Comparison of ENCODE assay signal across 24 cellular contexts in the genomic region with DNA sequence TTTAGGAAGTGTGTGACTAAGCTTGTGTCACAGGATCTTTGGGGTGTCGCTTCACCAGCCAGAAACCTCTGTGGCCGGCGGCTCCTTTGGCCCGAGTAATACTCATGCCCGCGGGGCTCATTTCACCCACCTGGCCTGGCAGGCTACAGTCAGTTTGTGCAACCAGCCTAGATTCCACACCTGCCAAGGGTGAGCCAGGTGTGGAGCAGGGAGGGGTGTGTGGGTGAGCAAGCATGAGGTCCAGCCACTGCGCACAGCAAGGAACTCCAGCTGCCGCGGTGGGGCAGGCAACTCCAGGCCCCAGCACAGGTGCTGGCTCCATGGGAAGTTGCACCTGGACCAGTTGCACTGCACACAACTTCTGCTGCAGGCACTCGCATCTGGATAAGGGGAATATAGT.
"Had no signal": no experiment of that assay in that cellular context is flagged by ENCODE, and none has a peak within 500 bp of the region (broad histone marks: within the 10 kb centered on the region; RNA-seq: fewer than 3 reads in every experiment).

No MANE protein-coding gene starts in this region.

- H3K36me3 Mint-ChIP-seq: immature natural killer cell; naive B cell; stimulated activated naive B cell treated with anti-CD40 and anti-IgM and Interleukin-4, amounts not matched to agents 10 μg/mL and 1 μg/mL and 100 μg/mL, for 72 hours had no signal

- H3K9me3 ChIP-seq: prostate gland, right lobe of liver, testis, tibial nerve had no signal

- H3K4me3 ChIP-seq: coronary artery, lung, prostate gland, right lobe of liver, spleen, testis, tibial nerve had no signal

- H3K4me1 Mint-ChIP-seq: endodermal cell; immature natural killer cell; naive B cell; nephron; stimulated activated naive B cell treated with anti-CD40 and anti-IgM and Interleukin-4, amounts not matched to agents 10 μg/mL and 1 μg/mL and 100 μg/mL, for 72 hours; stimulated activated naive CD8-positive, alpha-beta T cell treated with anti-CD3 and anti-CD28 coated beads, Interleukin-15, amount 100 ng/mL, for 72 hours had no signal

- H3K36me3 ChIP-seq: prostate gland, right lobe of liver, spleen, tibial nerve had no signal

- H2AFZ ChIP-seq: parathyroid adenoma had no signal

- DNase-seq: effector CD4-positive, alpha-beta T cell; endodermal cell; erythroblast; foreskin keratinocyte; immature natural killer cell; left ventricle myocardium superior; mesenchymal stem cell; naive B cell; spleen; stimulated activated CD4-positive, alpha-beta T cell treated with anti-CD3 and anti-CD28 coated beads, Interleukin-15, amount 100 ng/mL, for 24 hours; stimulated activated CD4-positive, alpha-beta T cell treated with anti-CD3 and anti-CD28 coated beads, Interleukin-1b, Interleukin-23, amount 100 ng/mL, for 48 hours; stimulated activated CD4-positive, alpha-beta T cell treated with anti-CD3 and anti-CD28 coated beads, Interleukin-4, amount 100 ng/mL, for 24 hours; stimulated activated naive B cell treated with anti-CD40 and anti-IgM and Interleukin-4, amounts not matched to agents 10 μg/mL and 1 μg/mL and 100 μg/mL, for 72 hours; stimulated activated naive CD8-positive, alpha-beta T cell treated with anti-CD3 and anti-CD28 coated beads, Interleukin-15, amount 100 ng/mL, for 72 hours; testis had no signal

- H3K9ac ChIP-seq: parathyroid adenoma had no signal

- H3K27ac Mint-ChIP-seq: endodermal cell; immature natural killer cell; naive B cell; nephron; stimulated activated naive B cell treated with anti-CD40 and anti-IgM and Interleukin-4, amounts not matched to agents 10 μg/mL and 1 μg/mL and 100 μg/mL, for 72 hours; stimulated activated naive CD8-positive, alpha-beta T cell treated with anti-CD3 and anti-CD28 coated beads, Interleukin-15, amount 100 ng/mL, for 72 hours had no signal

- H3K27ac ChIP-seq: coronary artery, foreskin keratinocyte, parathyroid adenoma, prostate gland, right lobe of liver, spleen, testis, tibial nerve had no signal

- H3K27me3 ChIP-seq: foreskin keratinocyte, right lobe of liver, spleen, testis, tibial nerve had no signal

- H3K4me1 ChIP-seq: foreskin keratinocyte, parathyroid adenoma, prostate gland, right lobe of liver, spleen, testis, tibial nerve had no signal

- H3K9me3 Mint-ChIP-seq: endodermal cell; nephron; stimulated activated naive B cell treated with anti-CD40 and anti-IgM and Interleukin-4, amounts not matched to agents 10 μg/mL and 1 μg/mL and 100 μg/mL, for 72 hours; stimulated activated naive CD8-positive, alpha-beta T cell treated with anti-CD3 and anti-CD28 coated beads, Interleukin-15, amount 100 ng/mL, for 72 hours had no signal

- H3K79me2 ChIP-seq: parathyroid adenoma had no signal

- H3K27me3 Mint-ChIP-seq: naive B cell; stimulated activated naive B cell treated with anti-CD40 and anti-IgM and Interleukin-4, amounts not matched to agents 10 μg/mL and 1 μg/mL and 100 μg/mL, for 72 hours; stimulated activated naive CD8-positive, alpha-beta T cell treated with anti-CD3 and anti-CD28 coated beads, Interleukin-15, amount 100 ng/mL, for 72 hours had no signal

- FAIRE-seq: endothelial cell of umbilical vein, keratinocyte had no signal

- H3K4me3 Mint-ChIP-seq: endodermal cell; immature natural killer cell; naive B cell; nephron; stimulated activated naive B cell treated with anti-CD40 and anti-IgM and Interleukin-4, amounts not matched to agents 10 μg/mL and 1 μg/mL and 100 μg/mL, for 72 hours; stimulated activated naive CD8-positive, alpha-beta T cell treated with anti-CD3 and anti-CD28 coated beads, Interleukin-15, amount 100 ng/mL, for 72 hours had no signal

- ATAC-seq: foreskin keratinocyte; left ventricle myocardium superior; right lobe of liver; stimulated activated naive B cell treated with anti-CD40 and anti-IgM and Interleukin-4, amounts not matched to agents 10 μg/mL and 1 μg/mL and 100 μg/mL, for 72 hours; stimulated activated naive CD8-positive, alpha-beta T cell treated with anti-CD3 and anti-CD28 coated beads, Interleukin-15, amount 100 ng/mL, for 72 hours had no signal
